In the genomic region with DNA sequence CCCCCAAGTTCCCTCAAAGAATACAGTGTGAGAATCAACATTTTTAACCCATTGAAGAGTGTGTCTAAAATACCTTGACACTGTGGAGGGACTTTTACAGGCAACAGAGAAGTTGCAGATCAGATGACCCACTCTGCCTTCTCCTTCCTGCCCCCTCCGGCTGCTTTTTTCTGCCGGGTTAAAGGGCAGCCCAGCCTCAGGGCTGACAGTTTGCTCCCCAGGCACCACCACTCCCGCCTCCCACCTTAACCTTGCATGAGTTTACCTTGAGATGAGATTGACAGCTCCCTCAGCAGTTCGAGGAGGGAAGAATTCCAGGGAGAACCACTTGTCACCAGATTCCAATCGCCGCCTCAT, we compare ENCODE assay signal across 8 cellular contexts. TPM values are rescaled to one million over a fixed set of nuclear protein-coding genes. Genes with fewer than 3 reads are reported as not detected.
A peak's percentile ranks its signal among the peaks of the same experiment; 100 is the strongest.
DNase-seq lines count a peak whose midpoint lies in the region; ATAC-seq and TF ChIP-seq lines count a peak whose summit lies in the region.

No MANE protein-coding gene starts in this region.

- H3K27me3 Mint-ChIP-seq in WTC11 (ENCODE audit: low read depth): no peaks in the 10 kb centered on the region

- CTCF ChIA-PET in WTC11 (lab: Charles Lee): interaction anchor here (0.8 to 4.3 kb wide), 12 partner anchors 16 to 209 kb away, joined by 3 to 98 read pairs (median 4); partner anchors contain the start of gene AGTRAP

- peak overlapping the region; percentile 56 for H3K27ac Mint-ChIP-seq in WTC11

- peaks cover 17% of the 10 kb centered on the region for H3K36me3 Mint-ChIP-seq in WTC11

- peaks cover 3 to 45% of the 10 kb centered on the region in 2 donors for H3K36me3 ChIP-seq in psoas muscle (ENCODE audit: insufficient read depth in 1 of 2, low read depth in 1 of 2)

- no peaks in the 10 kb centered on the region for H3K9me3 ChIP-seq in psoas muscle

- ATAC-seq in WTC11 (no peak), psoas muscle (no peak), GM21423 (IDR thresholded peaks at IDR 0.05; ENCODE audit: unreplicated experiment) (no peak), GM18867 (IDR thresholded peaks at IDR 0.05; ENCODE audit: unreplicated experiment) (no peak)

- TF ChIP-seq CTCF in WTC11 (IDR thresholded peaks at IDR 0.05) (no peak), psoas muscle (IDR thresholded peaks at IDR 0.05) (no peak)

- peaks cover 35% of the 10 kb centered on the region for H3K4me1 ChIP-seq in psoas muscle

- H3K27ac ChIP-seq in psoas muscle: peak overlapping the region; percentile 99

- POLR2A ChIA-PET in WTC11 (lab: Charles Lee): interaction anchor here (1.2 to 2.0 kb wide), 5 partner anchors 15 to 217 kb away, joined by 3 to 11 read pairs (median 4); partner anchors contain the start of genes AGTRAP, FBXO6 and MIIP

- 6% methylated on average over 6 of the region's 6 CpGs for WGBS in psoas muscle, 3 donors

- H3K4me3 ChIP-seq in psoas muscle: peak overlapping the region; percentile 93

- H3K9me3 Mint-ChIP-seq in WTC11: no peaks in the 10 kb centered on the region

- DNase-seq in ELR (ENCODE audit: low read depth) (peak; percentile 34), WTC11 (ENCODE audit: low spot score) (no peak), head of caudate nucleus (peak in 30 of 42 donors; percentile 32 to 76 (median 48)), psoas muscle (no peak), NCI-H526 treated with DMSO at 0.1 percent for 48 hours (lab: John Stamatoyannopoulos, UW) (no peak), NCI-H82 treated with DMSO at 0.1 percent for 48 hours (lab: John Stamatoyannopoulos, UW; ENCODE audit: unreplicated experiment) (no peak)

- H3K27me3 ChIP-seq in psoas muscle (ENCODE audit: insufficient read depth in 3 of 3, low read length in 2 of 3): no peaks in the 10 kb centered on the region

- H3K4me1 Mint-ChIP-seq in WTC11: peaks cover 45% of the 10 kb centered on the region

- H3K4me3 Mint-ChIP-seq in WTC11: peak overlapping the region; percentile 99

- intact Hi-C loops in head of caudate nucleus (cut with DNase I): loop anchor here (5.0 to 10.0 kb wide), 3 partner anchors 65 to 1328 kb away; partner anchors contain the start of genes AGTRAP, DFFA, FBXO2 and FBXO44
- intact Hi-C loops in psoas muscle (cut with DNase I): loop anchor here in 1 of 2 donors (10.0 kb wide), 1 partner anchor 532 kb away; no protein-coding TSS in a partner anchor

TF ChIP-seq in WTC11, 78 proteins besides CTCF, POLR2A, EP300 and RAD21:
- no peak for TF ChIP-seq FOXP4 (CRISPR knock-in tag; IDR thresholded peaks at IDR 0.05)
- TF ChIP-seq HMGXB4 (CRISPR knock-in tag; IDR thresholded peaks at IDR 0.05): no peak

RNA-seq across cellular contexts. Expression of gene MTHFR, which starts 3.2 kb away (rescaled TPM):
- total RNA-seq in WTC11 (2021): 19.4 to 23.4 TPM (median 22.6 TPM) in 3 replicates
- 10 to 100 TPM; 12.7 to 26.2 (median 17.6) TPM for total RNA-seq in psoas muscle
- polyA plus RNA-seq in psoas muscle: 10 to 100 TPM in 1 of 3 donors, 1 to 10 TPM in 2; 5.8 to 21.7 (median 8.6) TPM

RNA-seq across cellular contexts. Expression of gene CLCN6, which starts 3.4 kb away (rescaled TPM):
- 20.0 to 22.3 TPM (median 20.8 TPM) in 3 replicates for total RNA-seq in WTC11 (2021)
- 10 to 100 TPM in 1 of 4 donors, 1 to 10 TPM in 3; 5.5 to 17.5 (median 8.1) TPM for total RNA-seq in psoas muscle
- 10 to 100 TPM in 1 of 3 donors, 1 to 10 TPM in 2; 6.0 to 12.0 (median 8.3) TPM for polyA plus RNA-seq in psoas muscle

RNA-seq across cellular contexts. Expression of gene C1orf167, which starts 40.6 kb away (rescaled TPM):
- total RNA-seq in WTC11 (2021) (1.2 to 3.1 TPM (median 2.8 TPM) in 3 replicates), psoas muscle (1 to 10 TPM; 1.8 to 5.3 (median 3.4) TPM)
- polyA plus RNA-seq in psoas muscle: 1 to 10 TPM; 1.9 to 2.5 (median 2.1) TPM

RNA-seq across cellular contexts. Expression of gene NPPA, which starts 45.0 kb away (rescaled TPM):
- total RNA-seq in WTC11 (2021) (not detected in 3 replicates), psoas muscle (1 to 10 TPM in 2 of 4 donors, under 1 TPM in 2; 0.28 to 2.1 (median 0.92) TPM)
- 1 to 10 TPM in 1 of 3 donors, under 1 TPM in 2; 0.08 to 3.6 (median 0.13) TPM for polyA plus RNA-seq in psoas muscle

RNA-seq across cellular contexts. Expression of gene NPPB, which starts 56.2 kb away (rescaled TPM):
- total RNA-seq in WTC11 (2021) (0.27 TPM in 1 of 3 replicates, not detected in the others), psoas muscle (under 1 TPM in 1 of 4 donors, not detected in 3; 0.39 TPM)
- 1 to 10 TPM in 1 of 3 donors, under 1 TPM in 1, not detected in 1; 0.37 to 1.6 TPM for polyA plus RNA-seq in psoas muscle

Comparison
In these comparisons a context has a peak if more than half of its experiments do, and no peak if none do; other contexts are left out.
1. DNase-seq: peak in ELR (single experiment) and head of caudate nucleus (30 of 42); none in WTC11 (single experiment), psoas muscle (0 of 2), NCI-H526 treated with DMSO at 0.1 percent for 48 hours (single experiment) and NCI-H82 treated with DMSO at 0.1 percent for 48 hours (single experiment).